39 cellular contexts compared by ENCODE assay signal in the genomic region with DNA sequence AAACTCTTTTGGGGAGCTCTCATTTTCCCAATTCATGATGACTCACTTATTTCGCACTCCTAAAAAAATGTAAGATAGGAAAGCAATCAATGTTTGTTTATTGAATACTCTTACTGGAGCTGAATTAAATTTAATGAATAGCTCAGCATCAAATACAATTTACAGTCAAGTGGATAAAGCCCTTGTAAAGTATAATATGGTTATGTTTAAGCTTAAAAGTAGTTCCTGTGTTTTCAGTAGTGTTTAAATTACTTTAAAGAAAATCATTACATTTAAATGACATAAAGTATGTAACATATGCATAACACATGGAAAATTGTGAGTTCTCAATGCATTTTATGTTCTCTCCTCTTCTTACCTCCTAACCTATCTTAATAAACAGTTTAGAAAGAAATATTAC. TPM values are rescaled to one million over a fixed set of nuclear protein-coding genes. Genes with fewer than 3 reads are reported as not detected.
"Had no signal": no experiment of that assay in that cellular context is flagged by ENCODE, and none has a peak within 500 bp of the region (broad histone marks: within the 10 kb centered on the region; RNA-seq: fewer than 3 reads in every experiment).

A gene with protein sequence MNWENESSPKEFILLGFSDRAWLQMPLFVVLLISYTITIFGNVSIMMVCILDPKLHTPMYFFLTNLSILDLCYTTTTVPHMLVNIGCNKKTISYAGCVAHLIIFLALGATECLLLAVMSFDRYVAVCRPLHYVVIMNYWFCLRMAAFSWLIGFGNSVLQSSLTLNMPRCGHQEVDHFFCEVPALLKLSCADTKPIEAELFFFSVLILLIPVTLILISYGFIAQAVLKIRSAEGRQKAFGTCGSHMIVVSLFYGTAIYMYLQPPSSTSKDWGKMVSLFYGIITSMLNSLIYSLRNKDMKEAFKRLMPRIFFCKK (minus strand): TSS at position 101 of the 400 bp plus-strand sequence. CDS start 65 bp downstream, at position 36.

- H3K27me3 ChIP-seq: MG63 had no signal

- H3K36me3 ChIP-seq: MG63 had no signal

- H3K4me3 ChIP-seq: MG63 had no signal

- DNase-seq: Karpas-422, Kasumi-1, MG63, MM.1S, MV-4-11, NCI-H1048, NCI-H1092, NCI-H1092 treated with DMSO at 0.1 percent for 48 hours, NCI-H1105, NCI-H1105 treated with DMSO at 0.1 percent for 48 hours, NCI-H1417, NCI-H1417 treated with DMSO at 0.1 percent for 48 hours, NCI-H1436, NCI-H1436 treated with DMSO at 0.1 percent for 48 hours, NCI-H146, NCI-H1694, NCI-H1694 treated with DMSO at 0.1 percent for 48 hours, NCI-H187, NCI-H187 treated with DMSO at 0.1 percent for 48 hours, NCI-H1930, NCI-H2029, NCI-H2029 treated with DMSO at 0.1 percent for 48 hours, NCI-H2081, NCI-H2081 treated with DMSO at 0.1 percent for 48 hours, NCI-H2107, NCI-H2171, NCI-H2171 treated with DMSO at 0.1 percent for 48 hours, NCI-H2227 treated with DMSO at 0.1 percent for 48 hours, NCI-H226, NCI-H345, NCI-H446, NCI-H446 treated with DMSO at 0.1 percent for 48 hours, NCI-H510A, NCI-H510A treated with DMSO at 0.1 percent for 48 hours, NCI-H524 had no signal

- H3K9me3 ChIP-seq: MG63 had no signal

RNA-seq across cellular contexts. Expression of the gene that starts here (rescaled TPM):
- total RNA-seq: LHCN-M2, M059J, MCF 10A, NCI-H460 had no signal
